Comparison of ENCODE assay signal across 11 cellular contexts in the genomic region with DNA sequence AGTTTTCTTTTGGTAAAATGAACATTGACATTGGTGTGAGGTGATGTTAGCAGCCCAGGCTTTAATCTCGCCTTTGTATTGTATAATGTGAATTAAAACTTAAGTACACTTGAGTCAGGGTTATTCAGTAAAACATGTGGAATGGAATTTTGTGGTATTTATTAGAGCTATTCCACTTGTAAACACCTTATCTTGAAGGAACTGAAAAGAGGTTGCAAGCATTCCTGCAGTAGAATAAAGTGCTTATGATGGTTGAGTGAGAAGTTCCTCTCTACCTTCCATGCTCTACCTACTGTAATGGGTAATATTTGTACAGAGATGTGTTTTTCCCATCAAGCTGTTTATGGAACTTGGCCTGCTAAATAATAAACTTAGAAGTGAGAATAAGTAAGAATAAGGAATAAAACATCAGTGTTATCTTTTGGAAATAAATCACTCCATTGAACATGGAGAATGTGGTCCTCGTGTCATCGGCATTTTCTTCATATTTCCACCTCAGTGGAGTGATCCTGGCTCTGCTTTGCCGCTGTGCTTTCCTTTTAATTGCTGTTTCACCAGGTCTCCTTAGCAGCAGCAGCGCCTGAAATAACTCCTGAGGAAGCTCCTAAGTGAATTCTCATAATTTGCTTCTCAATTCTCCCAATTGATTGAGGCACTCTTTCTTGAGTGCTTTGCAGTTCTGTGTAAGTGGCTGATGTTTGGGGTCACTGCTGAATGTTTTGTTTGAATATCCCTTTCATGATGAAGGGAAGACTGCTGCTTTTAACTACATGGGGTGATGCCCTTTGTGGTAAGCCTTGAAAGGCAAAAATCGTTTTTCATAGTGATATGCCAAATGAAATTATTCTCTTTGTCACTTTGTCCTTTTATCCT. TPM values are rescaled to one million over a fixed set of nuclear protein-coding genes. Genes with fewer than 3 reads are reported as not detected.
DNase-seq lines count a peak whose midpoint lies in the region; ATAC-seq and TF ChIP-seq lines count a peak whose summit lies in the region.
"Had no signal": no experiment of that assay in that cellular context is flagged by ENCODE, and none has a peak within 500 bp of the region (broad histone marks: within the 10 kb centered on the region; RNA-seq: fewer than 3 reads in every experiment).

No MANE protein-coding gene starts in this region.

- H2BK12ac ChIP-seq in neuronal stem cell (ENCODE audit: low read length) = no peak overlapping the region

- H3K27ac ChIP-seq in SK-N-SH (ENCODE audit: low read depth in 2 of 2, low read length in 1 of 2) = peak overlapping the region; percentile 76 to 96
- peak overlapping the region in 3 of 5 donors; percentile 60 to 70 (median 67) for H3K27ac ChIP-seq in stomach
- H3K27ac ChIP-seq in neuronal stem cell (replicated peaks; ENCODE audit: low read length) = no peak overlapping the region
- H3K27ac ChIP-seq: HL-60 had no signal

- no peaks in the 10 kb centered on the region; the same call in 1 of the 2 replicates for H4K20me1 ChIP-seq in SK-N-SH (ENCODE audit: insufficient read depth)

- H2BK120ac ChIP-seq in neuronal stem cell (ENCODE audit: low read depth, low read length) = no peak overlapping the region

- H3K27ac Mint-ChIP-seq in activated CD8-positive, alpha-beta memory T cell treated with anti-CD3 and anti-CD28 coated beads, Interleukin-2, amount 10 ng/mL, durations not matched to agents 7 days and 5 days = peak overlapping the region; percentile 29

- no peaks in the 10 kb centered on the region for H3K79me1 ChIP-seq in neuronal stem cell (ENCODE audit: low read depth, low read length)

- no peak for TF ChIP-seq POLR2A in stomach (IDR thresholded peaks at IDR 0.05)

- no peak for TF ChIP-seq CTCF in SK-N-SH (IDR thresholded peaks at IDR 0.05)
- no peak for TF ChIP-seq CTCF in stomach (IDR thresholded peaks at IDR 0.05)

- no peak overlapping the region for H2BK15ac ChIP-seq in neuronal stem cell (ENCODE audit: low read length)

- H4K91ac ChIP-seq in neuronal stem cell (ENCODE audit: low read depth, low read length, poor library complexity) = no peak overlapping the region

- H3K23ac ChIP-seq in neuronal stem cell (ENCODE audit: low read depth, low read length, poor library complexity) = no peak overlapping the region

- H3K9me3 ChIP-seq in SK-N-SH = no peaks in the 10 kb centered on the region
- H3K9me3 ChIP-seq in stomach = no peaks in the 10 kb centered on the region
- H3K9me3 ChIP-seq in neuronal stem cell (replicated peaks in 1 of 2; ENCODE audit: control insufficient read depth in 2 of 2, insufficient read depth in 1 of 2, low read depth in 1 of 2, low read length in 2 of 2) = no peaks in the 10 kb centered on the region

- TF ChIP-seq EP300 in SK-N-SH (IDR thresholded peaks at IDR 0.05; ENCODE audit: borderline replicate concordance in 1 of 2, low read depth in 1 of 2, low read length in 1 of 2) (no peak), stomach (IDR thresholded peaks at IDR 0.05) (no peak)

- no peak overlapping the region for H2AK5ac ChIP-seq in neuronal stem cell (ENCODE audit: low read depth, low read length)

- H3K9ac ChIP-seq in SK-N-SH (peak overlapping the region; percentile 48; the same call in 1 of the 2 replicates), neuronal stem cell (ENCODE audit: low read depth, low read length, poor library complexity) (no peak overlapping the region)

- ATAC-seq in activated CD8-positive, alpha-beta memory T cell treated with anti-CD3 and anti-CD28 coated beads, Interleukin-2, amount 10 ng/mL, durations not matched to agents 7 days and 5 days = no peak

- intact Hi-C loops in stomach (cut with DNase I; ENCODE audit: low total_unique reads) = no loop called here

- H3K36me3 ChIP-seq in SK-N-SH (replicated peaks in 1 of 2; ENCODE audit: control insufficient read depth in 1 of 2, insufficient read depth in 2 of 2, low read length in 1 of 2) = peaks cover 18 to 21% of the 10 kb centered on the region in 2 experiments
- H3K36me3 ChIP-seq in stomach = peaks cover 0 to 26% (median 23%) of the 10 kb centered on the region in 4 donors
- H3K36me3 ChIP-seq in neuronal stem cell (replicated peaks in 1 of 2; ENCODE audit: control insufficient read depth in 2 of 2, insufficient read depth in 2 of 2, low read length in 2 of 2) = peaks cover 3 to 36% of the 10 kb centered on the region in 2 donors

- no peak for TF ChIP-seq RAD21 in SK-N-SH (IDR thresholded peaks at IDR 0.05; ENCODE audit: low read length)

- H3K4me3 ChIP-seq in SK-N-SH (ENCODE audit: low read depth in 2 of 2, low read length in 1 of 2) = no peak overlapping the region
- H3K4me3 ChIP-seq in stomach = no peak overlapping the region
- H3K4me3 ChIP-seq in neuronal stem cell (ENCODE audit: low read length in 2 of 2) = no peak overlapping the region

- peaks cover 28% of the 10 kb centered on the region; the same call in 1 of the 2 replicates for H3K79me2 ChIP-seq in SK-N-SH (ENCODE audit: insufficient read depth)

- CTCF ChIA-PET in activated CD8-positive, alpha-beta memory T cell treated with anti-CD3 and anti-CD28 coated beads, Interleukin-2, amount 10 ng/mL, durations not matched to agents 7 days and 5 days (lab: Charles Lee) = no interaction called here
- CTCF ChIA-PET in SK-N-SH (lab: Yijun Ruan, JAX) = interaction anchor here (1.2 to 1.4 kb wide), 2 partner anchors 30 to 86 kb away, joined by 3 to 4 read pairs; no protein-coding TSS in a partner anchor

- no peaks in the 10 kb centered on the region for H3K9me2 ChIP-seq in SK-N-SH

- H3K18ac ChIP-seq in neuronal stem cell (ENCODE audit: low read length) = no peak overlapping the region

- H3K4me1 Mint-ChIP-seq in activated CD8-positive, alpha-beta memory T cell treated with anti-CD3 and anti-CD28 coated beads, Interleukin-2, amount 10 ng/mL, durations not matched to agents 7 days and 5 days = peaks cover 19% of the 10 kb centered on the region

- no peak overlapping the region for H4K8ac ChIP-seq in neuronal stem cell (ENCODE audit: low read depth, low read length)

- H3K14ac ChIP-seq in neuronal stem cell (ENCODE audit: low read length) = no peak overlapping the region

- no peak overlapping the region for H3K4ac ChIP-seq in neuronal stem cell (ENCODE audit: low read length)

- H3K4me2 ChIP-seq in SK-N-SH (peak overlapping the region; percentile 55; the same call in 1 of the 2 replicates), neuronal stem cell (ENCODE audit: insufficient read depth, low read length, poor library complexity, severe bottlenecking) (no peak overlapping the region)

- no peak overlapping the region for H3K4me3 Mint-ChIP-seq in activated CD8-positive, alpha-beta memory T cell treated with anti-CD3 and anti-CD28 coated beads, Interleukin-2, amount 10 ng/mL, durations not matched to agents 7 days and 5 days

- peaks cover 61% of the 10 kb centered on the region for H3F3A ChIP-seq in SK-N-SH (replicated peaks; ENCODE audit: insufficient read depth)

- WGBS in SK-N-SH (ENCODE audit: low lambda C conversion rate) = 80% methylated on average over 6 of the region's 6 CpGs
- 55 to 67% (median 65%) methylated on average over 6 of the region's 6 CpGs for WGBS in stomach, 5 donors
- no CpG with 5 or more reads among the region's 6 CpGs for WGBS in neuronal stem cell (ENCODE audit: extremely low coverage in 2 of 2, insufficient read length in 2 of 2, insufficient replicate concordance in 1 of 2), 2 donors

- H3K4me1 ChIP-seq in SK-N-SH (ENCODE audit: control insufficient read depth in 1 of 2, insufficient read depth in 2 of 2, low read depth in 1 of 2, low read length in 1 of 2) = peaks cover 16 to 38% of the 10 kb centered on the region in 2 experiments
- peaks cover 17 to 41% (median 31%) of the 10 kb centered on the region in 4 donors for H3K4me1 ChIP-seq in stomach
- H3K4me1 ChIP-seq in neuronal stem cell (ENCODE audit: control insufficient read depth in 2 of 2, insufficient read depth in 1 of 2, low read depth in 1 of 2, low read length in 2 of 2) = peaks cover 0 to 3% of the 10 kb centered on the region in 2 donors

- H2AFZ ChIP-seq in SK-N-SH (ENCODE audit: low read depth) (no peak overlapping the region), neuronal stem cell (ENCODE audit: low read length) (no peak overlapping the region)

- POLR2A ChIA-PET in SK-N-SH (lab: Yijun Ruan, JAX) = no interaction called here

- no peak for DNase-seq in activated CD8-positive, alpha-beta memory T cell treated with anti-CD3 and anti-CD28 coated beads, Interleukin-2, amount 10 ng/mL, durations not matched to agents 7 days and 5 days
- no peak for DNase-seq in activated CD8-positive, alpha-beta memory T cell treated with anti-CD3 and anti-CD28 coated beads, Interleukin-2, amount 50 U/mL, for 48 hours
- DNase-seq in SK-N-SH (no peak), glomerular visceral epithelial cell (ENCODE audit: extremely low spot score) (peak; percentile 45), stomach (no peak), NOMO-1 treated with dmso at 0.1 percent for 144 hours (lab: John Stamatoyannopoulos, UW; ENCODE audit: unreplicated experiment) (no peak), neuronal stem cell (ENCODE audit: low spot score) (no peak)
- no peak for DNase-seq in stimulated activated CD4-positive, alpha-beta T cell treated with anti-CD3 and anti-CD28 coated beads, Interleukin-4, amount 100 ng/mL, for 4 hours
- DNase-seq: amniotic stem cell, NCI-H1694 had no signal

- H2BK5ac ChIP-seq in neuronal stem cell (ENCODE audit: low read length) = no peak overlapping the region

- H3K36me3 Mint-ChIP-seq in activated CD8-positive, alpha-beta memory T cell treated with anti-CD3 and anti-CD28 coated beads, Interleukin-2, amount 10 ng/mL, durations not matched to agents 7 days and 5 days = peaks cover 19% of the 10 kb centered on the region

- no peaks in the 10 kb centered on the region for H3K9me3 Mint-ChIP-seq in activated CD8-positive, alpha-beta memory T cell treated with anti-CD3 and anti-CD28 coated beads, Interleukin-2, amount 10 ng/mL, durations not matched to agents 7 days and 5 days (ENCODE audit: low read depth)

- no peaks in the 10 kb centered on the region for H3K27me3 Mint-ChIP-seq in activated CD8-positive, alpha-beta memory T cell treated with anti-CD3 and anti-CD28 coated beads, Interleukin-2, amount 10 ng/mL, durations not matched to agents 7 days and 5 days

- H3K27me3 ChIP-seq in SK-N-SH (ENCODE audit: insufficient read depth) (no peaks in the 10 kb centered on the region), stomach (no peaks in the 10 kb centered on the region), neuronal stem cell (ENCODE audit: control insufficient read depth in 3 of 3, insufficient read depth in 3 of 3, low read depth in 1 of 3, low read length in 3 of 3) (no peaks in the 10 kb centered on the region)

RNA-seq across cellular contexts. Expression of a gene that starts 36.3 kb away (rescaled TPM):
- total RNA-seq in activated CD8-positive, alpha-beta memory T cell treated with anti-CD3 and anti-CD28 coated beads, Interleukin-2, amount 10 ng/mL, durations not matched to agents 7 days and 5 days = 10 to 100 TPM; 36.4 to 46.3 TPM
- polyA plus RNA-seq in SK-N-SH (2012; rRNA removed) (27.7 and 34.3 TPM in 2 replicates), stomach (1 to 10 TPM; 8.1 to 9.2 (median 8.3) TPM)
- polyA plus RNA-seq in SK-N-SH (2012; cell fraction: cytosol; rRNA removed) = 29.7 and 31.3 TPM in 2 replicates
- 45.7 and 55.6 TPM in 2 replicates for polyA plus RNA-seq in SK-N-SH (2012; cell fraction: nucleus; rRNA removed)
- total RNA-seq in stomach = 10 to 100 TPM; 22.0 to 51.8 (median 32.7) TPM
- polyA plus RNA-seq in neuronal stem cell (2013, experiment 1 of 2) = 46.9 TPM
- polyA plus RNA-seq in neuronal stem cell (2013, experiment 2 of 2) = 49.4 TPM

RNA-seq across cellular contexts. Expression of a gene that starts 37.1 kb away (rescaled TPM):
- 10 to 100 TPM; 29.1 to 33.0 TPM for total RNA-seq in activated CD8-positive, alpha-beta memory T cell treated with anti-CD3 and anti-CD28 coated beads, Interleukin-2, amount 10 ng/mL, durations not matched to agents 7 days and 5 days
- 9.0 and 13.0 TPM in 2 replicates for polyA plus RNA-seq in SK-N-SH (2012; rRNA removed)
- polyA plus RNA-seq in SK-N-SH (2012; cell fraction: cytosol; rRNA removed) = 7.0 and 8.7 TPM in 2 replicates
- 19.6 and 31.0 TPM in 2 replicates for polyA plus RNA-seq in SK-N-SH (2012; cell fraction: nucleus; rRNA removed)
- total RNA-seq in stomach = 10 to 100 TPM; 16.9 to 72.5 (median 24.9) TPM
- 1 to 10 TPM; 1.7 to 6.6 (median 4.5) TPM for polyA plus RNA-seq in stomach
- 9.7 TPM for polyA plus RNA-seq in neuronal stem cell (2013, experiment 1 of 2)
- polyA plus RNA-seq in neuronal stem cell (2013, experiment 2 of 2) = 9.7 TPM
